Comparison of ENCODE assay signal across 9 cellular contexts in genomic region chr10:118241229-118242137, GRCh38.
DNase-seq lines count a peak whose midpoint lies in the region; ATAC-seq and TF ChIP-seq lines count a peak whose summit lies in the region.
"Had no signal": no experiment of that assay in that cellular context is flagged by ENCODE, and none has a peak within 500 bp of the region (broad histone marks: within the 10 kb centered on the region; RNA-seq: fewer than 3 reads in every experiment).

No MANE protein-coding gene starts in this region.

- peaks cover 30% of the 10 kb centered on the region for H3K27me3 Mint-ChIP-seq in activated CD8-positive, alpha-beta memory T cell treated with anti-CD3 and anti-CD28 coated beads, Interleukin-2, amount 10 ng/mL, durations not matched to agents 7 days and 5 days

- no peak overlapping the region for H3K4me3 ChIP-seq in epithelial cell of esophagus (ENCODE audit: low read length)

- CTCF ChIA-PET in activated CD8-positive, alpha-beta memory T cell treated with anti-CD3 and anti-CD28 coated beads, Interleukin-2, amount 10 ng/mL, durations not matched to agents 7 days and 5 days (lab: Charles Lee), result interaction anchor here (0.8 to 2.4 kb wide), 5 partner anchors 10 to 745 kb away, joined by 4 to 16 read pairs (median 6); no protein-coding TSS in a partner anchor

- H3K4me3 Mint-ChIP-seq in activated CD8-positive, alpha-beta memory T cell treated with anti-CD3 and anti-CD28 coated beads, Interleukin-2, amount 10 ng/mL, durations not matched to agents 7 days and 5 days, result no peak overlapping the region

- no peak overlapping the region for H3K27ac Mint-ChIP-seq in activated CD8-positive, alpha-beta memory T cell treated with anti-CD3 and anti-CD28 coated beads, Interleukin-2, amount 10 ng/mL, durations not matched to agents 7 days and 5 days
- H3K27ac Mint-ChIP-seq: activated naive CD4-positive, alpha-beta T cell treated with anti-CD3 and anti-CD28 coated beads, Interleukin-2, amount 50 U/mL, for 72 hours had no signal

- no peaks in the 10 kb centered on the region for H3K36me3 Mint-ChIP-seq in activated CD8-positive, alpha-beta memory T cell treated with anti-CD3 and anti-CD28 coated beads, Interleukin-2, amount 10 ng/mL, durations not matched to agents 7 days and 5 days
- H3K36me3 Mint-ChIP-seq: activated naive CD4-positive, alpha-beta T cell treated with anti-CD3 and anti-CD28 coated beads, Interleukin-2, amount 50 U/mL, for 72 hours had no signal

- peak; percentile 51 for DNase-seq in COR-L47 (lab: John Stamatoyannopoulos, UW)
- DNase-seq in HPDE6-E6E7 (ENCODE audit: extremely low spot score), result peak; percentile 26
- peak; percentile 6 for DNase-seq in NCI-H82 treated with DMSO at 0.1 percent for 48 hours (lab: John Stamatoyannopoulos, UW; ENCODE audit: unreplicated experiment)
- DNase-seq in activated CD8-positive, alpha-beta memory T cell treated with anti-CD3 and anti-CD28 coated beads, Interleukin-2, amount 10 ng/mL, durations not matched to agents 7 days and 5 days, result peak; percentile 75
- DNase-seq in epithelial cell of esophagus (ENCODE audit: low read depth), result peak; percentile 83
- DNase-seq in midbrain (lab: John Stamatoyannopoulos, UW), result peak; percentile 80
- DNase-seq in stimulated activated CD8-positive, alpha-beta memory T cell treated with anti-CD3 and anti-CD28 coated beads, Interleukin-4, amount 100 ng/mL, for 24 hours (ENCODE audit: low read depth), result peak; percentile 43

- peak; percentile 95 for TF ChIP-seq CTCF in epithelial cell of esophagus (IDR thresholded peaks at IDR 0.05; ENCODE audit: insufficient read depth, low read depth, low read length, missing control alignments)

- ATAC-seq in activated CD8-positive, alpha-beta memory T cell treated with anti-CD3 and anti-CD28 coated beads, Interleukin-2, amount 10 ng/mL, durations not matched to agents 7 days and 5 days, result no peak
- no peak for ATAC-seq in GM18511 (IDR thresholded peaks at IDR 0.05; ENCODE audit: unreplicated experiment)

- no peaks in the 10 kb centered on the region for H3K9me3 Mint-ChIP-seq in activated CD8-positive, alpha-beta memory T cell treated with anti-CD3 and anti-CD28 coated beads, Interleukin-2, amount 10 ng/mL, durations not matched to agents 7 days and 5 days (ENCODE audit: low read depth)
- H3K9me3 Mint-ChIP-seq: activated naive CD4-positive, alpha-beta T cell treated with anti-CD3 and anti-CD28 coated beads, Interleukin-2, amount 50 U/mL, for 72 hours had no signal

- no peaks in the 10 kb centered on the region for H3K4me1 Mint-ChIP-seq in activated CD8-positive, alpha-beta memory T cell treated with anti-CD3 and anti-CD28 coated beads, Interleukin-2, amount 10 ng/mL, durations not matched to agents 7 days and 5 days

Comparison
In these comparisons a context has a peak if more than half of its experiments do, and no peak if none do; other contexts are left out.
1. DNase-seq: peak in every context shown above with its lines; median percentile 83 in epithelial cell of esophagus; 80 in midbrain; 75 in activated CD8-positive, alpha-beta memory T cell treated with anti-CD3 and anti-CD28 coated beads, Interleukin-2, amount 10 ng/mL, durations not matched to agents 7 days and 5 days; 51 in COR-L47; 43 in stimulated activated CD8-positive, alpha-beta memory T cell treated with anti-CD3 and anti-CD28 coated beads, Interleukin-4, amount 100 ng/mL, for 24 hours; 26 in HPDE6-E6E7; 6 in NCI-H82 treated with DMSO at 0.1 percent for 48 hours.